Comparison of ENCODE assay signal across 8 cellular contexts in genomic region chr5:142769793-142770649, GRCh38. TPM values are rescaled to one million over a fixed set of nuclear protein-coding genes. Genes with fewer than 3 reads are reported as not detected.
DNase-seq lines count a peak whose midpoint lies in the region; ATAC-seq and TF ChIP-seq lines count a peak whose summit lies in the region.

ARHGAP26 (plus strand) TSS chr5:142770377; CDS start chr5:142770762, 385 bp downstream.

- ATAC-seq in HG02642 (IDR thresholded peaks at IDR 0.05; ENCODE audit: poor library complexity, unreplicated experiment), result peak; percentile 97
- peak; percentile 97 for ATAC-seq in activated naive CD8-positive, alpha-beta T cell treated with anti-CD3 and anti-CD28 coated beads, Interleukin-2, amount 10 ng/mL, durations not matched to agents 7 days and 5 days (ENCODE audit: low read depth)

- H3K36me3 ChIP-seq in ovary, result no peaks in the 10 kb centered on the region
- H3K36me3 ChIP-seq in thyroid gland, result no peaks in the 10 kb centered on the region

- H3K4me1 Mint-ChIP-seq in activated naive CD8-positive, alpha-beta T cell treated with anti-CD3 and anti-CD28 coated beads, Interleukin-2, amount 10 ng/mL, durations not matched to agents 7 days and 5 days, result peaks cover 31% of the 10 kb centered on the region

- H3K27ac Mint-ChIP-seq in activated naive CD8-positive, alpha-beta T cell treated with anti-CD3 and anti-CD28 coated beads, Interleukin-2, amount 10 ng/mL, durations not matched to agents 7 days and 5 days, result peak within 1 kb of the TSS; percentile 88

- peak within 1 kb of the TSS; percentile 85 for H3K4me3 ChIP-seq in ovary
- peak within 1 kb of the TSS; percentile 80 to 91 (median 82) for H3K4me3 ChIP-seq in thyroid gland (replicated peaks in 1 of 3)

- DNase-seq in NCI-H1105 (lab: John Stamatoyannopoulos, UW) (peak; percentile 84), SKM-1 treated with dmso at 0.1 percent for 144 hours (lab: John Stamatoyannopoulos, UW; ENCODE audit: unreplicated experiment) (peak; percentile 97), head of caudate nucleus (peak; percentile 93 to 99 (median 98)), ovary (peak; percentile 94 to 97 (median 95)), thyroid gland (peak; percentile 98)
- peak; percentile 92 for DNase-seq in activated naive CD8-positive, alpha-beta T cell treated with anti-CD3 and anti-CD28 coated beads, Interleukin-2, amount 10 ng/mL, durations not matched to agents 7 days and 5 days

- H3K4me3 Mint-ChIP-seq in activated naive CD8-positive, alpha-beta T cell treated with anti-CD3 and anti-CD28 coated beads, Interleukin-2, amount 10 ng/mL, durations not matched to agents 7 days and 5 days, result peak within 1 kb of the TSS; percentile 86

- H3K9me3 ChIP-seq in ovary (no peaks in the 10 kb centered on the region), thyroid gland (no peaks in the 10 kb centered on the region)

- peak; percentile 27; the same call in 1 of the 3 replicates for TF ChIP-seq CTCF in GM12872 (IDR thresholded peaks at IDR 0.05; ENCODE audit: insufficient read depth, low read depth, low read length)
- TF ChIP-seq CTCF in ovary (IDR thresholded peaks at IDR 0.05), result peak in 2 of 3 donors; percentile 22 to 35
- TF ChIP-seq CTCF in thyroid gland (IDR thresholded peaks at IDR 0.05), result peak in 5 of 6 experiments; percentile 8 to 28 (median 21)

- no peak for TF ChIP-seq EP300 in ovary (IDR thresholded peaks at IDR 0.05)

- intact Hi-C loops in head of caudate nucleus (cut with DNase I) (loop anchor here (10.0 kb wide), 2 partner anchors 55 to 95 kb away; no protein-coding TSS in a partner anchor), ovary (cut with DNase I) (loop anchor here in 2 of 4 donors (5.0 to 10.0 kb wide), 3 partner anchors 55 to 117 kb away; no protein-coding TSS in a partner anchor), thyroid gland (cut with DNase I) (loop anchor here (5.0 kb wide), 1 partner anchor 97 kb away; no protein-coding TSS in a partner anchor)

- H3K27ac ChIP-seq in ovary (peak within 1 kb of the TSS; percentile 26 to 75), thyroid gland (peak within 1 kb of the TSS; percentile 64 to 86 (median 85))

- POLR2A ChIA-PET in activated naive CD8-positive, alpha-beta T cell treated with anti-CD3 and anti-CD28 coated beads, Interleukin-2, amount 10 ng/mL, durations not matched to agents 7 days and 5 days (lab: Charles Lee), result interaction anchor here (1.0 to 3.2 kb wide), 6 partner anchors 10 to 97 kb away, joined by 3 to 55 read pairs (median 10); no protein-coding TSS in a partner anchor

- H3K4me1 ChIP-seq in ovary (ENCODE audit: insufficient read depth) (no peaks in the 10 kb centered on the region), thyroid gland (peaks cover 12 to 23% of the 10 kb centered on the region in 2 donors)

- H3K27me3 ChIP-seq in ovary, result no peaks in the 10 kb centered on the region
- H3K27me3 ChIP-seq in thyroid gland, result no peaks in the 10 kb centered on the region

- H3K9me3 Mint-ChIP-seq in activated naive CD8-positive, alpha-beta T cell treated with anti-CD3 and anti-CD28 coated beads, Interleukin-2, amount 10 ng/mL, durations not matched to agents 7 days and 5 days, result no peaks in the 10 kb centered on the region

- TF ChIP-seq POLR2A in ovary (IDR thresholded peaks at IDR 0.05) (peak; percentile 99), thyroid gland (IDR thresholded peaks at IDR 0.05) (peak; percentile 98 to 100)

- H3K27me3 Mint-ChIP-seq in activated naive CD8-positive, alpha-beta T cell treated with anti-CD3 and anti-CD28 coated beads, Interleukin-2, amount 10 ng/mL, durations not matched to agents 7 days and 5 days, result no peaks in the 10 kb centered on the region

- H3K36me3 Mint-ChIP-seq in activated naive CD8-positive, alpha-beta T cell treated with anti-CD3 and anti-CD28 coated beads, Interleukin-2, amount 10 ng/mL, durations not matched to agents 7 days and 5 days, result peaks cover 7% of the 10 kb centered on the region

- WGBS in ovary, 3 donors, result 0 to 1% (median 1%) methylated on average over 53 to 87 of the region's 87 CpGs
- 0% methylated on average over 8 to 21 of the region's 87 CpGs for WGBS in thyroid gland, 2 donors

RNA-seq across cellular contexts. Expression of gene ARHGAP26, which starts in this region (rescaled TPM):
- total RNA-seq in activated naive CD8-positive, alpha-beta T cell treated with anti-CD3 and anti-CD28 coated beads, Interleukin-2, amount 10 ng/mL, durations not matched to agents 7 days and 5 days, result 10 to 100 TPM; 30.6 to 32.0 TPM
- 10 to 100 TPM in 4 of 7 donors, 1 to 10 TPM in 3; 7.1 to 47.1 (median 16.2) TPM for total RNA-seq in ovary
- 10 to 100 TPM in 1 of 2 donors, 1 to 10 TPM in 1; 1.9 to 12.0 TPM for polyA plus RNA-seq in ovary
- total RNA-seq in thyroid gland, result 10 to 100 TPM; 28.2 to 52.3 (median 37.9) TPM

Comparison
In these comparisons a context has a peak if more than half of its experiments do, and no peak if none do; other contexts are left out.
1. Peak in every context shown above with its lines: DNase-seq, ATAC-seq, H3K4me3 ChIP-seq and H3K27ac ChIP-seq.